Comparison of ENCODE assay signal across 13 cellular contexts in genomic region chr10:90865400-90865799, GRCh38. TPM values are rescaled to one million over a fixed set of nuclear protein-coding genes. Genes with fewer than 3 reads are reported as not detected.
A peak's percentile ranks its signal among the peaks of the same experiment; 100 is the strongest.
DNase-seq lines count a peak whose midpoint lies in the region; ATAC-seq and TF ChIP-seq lines count a peak whose summit lies in the region.
"Had no signal": no experiment of that assay in that cellular context is flagged by ENCODE, and none has a peak within 500 bp of the region (broad histone marks: within the 10 kb centered on the region; RNA-seq: fewer than 3 reads in every experiment).

No MANE protein-coding gene starts in this region.

- no peak overlapping the region for H3K4me3 Mint-ChIP-seq in glutamatergic neuron (ENCODE audit: unreplicated experiment)
- H3K4me3 Mint-ChIP-seq: activated naive CD4-positive, alpha-beta T cell treated with anti-CD3 and anti-CD28 coated beads, Interleukin-2, amount 50 U/mL, for 24 hours; naive thymus-derived CD8-positive, alpha-beta T cell had no signal

- TF ChIP-seq CTCF in AG10803 (conservative IDR thresholded peaks at IDR 0.05; ENCODE audit: low read length): peak; percentile 56
- peak; percentile 22 for TF ChIP-seq CTCF in GM13976 (IDR thresholded peaks at IDR 0.05; ENCODE audit: borderline replicate concordance, control extremely low read depth, extremely low read depth, insufficient read depth, missing control alignments)
- TF ChIP-seq CTCF in glutamatergic neuron (IDR thresholded peaks at IDR 0.05; ENCODE audit: partially characterized antibody, unreplicated experiment): peak; percentile 25

- ATAC-seq in SK-N-SH treated with all-trans-retinoic acid at 6 μM for 48 hours: peak; percentile 61; the same call in 2 of the 3 replicates
- no peak for ATAC-seq in stimulated activated naive CD8-positive, alpha-beta T cell treated with anti-CD3 and anti-CD28 coated beads, Interleukin-15, Interleukin-2, amounts not matched to agents 100 U/mL and 50 U/mL, for 24 hours
- ATAC-seq: naive thymus-derived CD8-positive, alpha-beta T cell had no signal

- H3K27ac Mint-ChIP-seq in glutamatergic neuron (ENCODE audit: unreplicated experiment): no peak overlapping the region
- H3K27ac Mint-ChIP-seq: activated naive CD4-positive, alpha-beta T cell treated with anti-CD3 and anti-CD28 coated beads, Interleukin-2, amount 50 U/mL, for 24 hours; naive thymus-derived CD8-positive, alpha-beta T cell had no signal

- H3K27me3 Mint-ChIP-seq in glutamatergic neuron (ENCODE audit: unreplicated experiment): peaks cover 1% of the 10 kb centered on the region

- DNase-seq in AG10803 (ENCODE audit: low read depth) (peak; percentile 21), GM13976 (ENCODE audit: low spot score) (no peak), glutamatergic neuron (no peak), activated gamma-delta T cell (lab: John Stamatoyannopoulos, UW) (no peak), GOT3 (lab: John Stamatoyannopoulos, UW) (no peak), NCI-H1694 (lab: John Stamatoyannopoulos, UW) (no peak)
- DNase-seq in stimulated activated naive CD8-positive, alpha-beta T cell treated with anti-CD3 and anti-CD28 coated beads, Interleukin-15, Interleukin-2, amounts not matched to agents 100 U/mL and 50 U/mL, for 24 hours: no peak
- DNase-seq: GDM1; naive thymus-derived CD8-positive, alpha-beta T cell; NCI-H446; stimulated activated CD4-positive, alpha-beta T cell treated with anti-CD3 and anti-CD28 coated beads, Interleukin-4, amount 100 ng/mL, for 4 hours had no signal

- in situ Hi-C loops in GM13976 (cut with MboI; ENCODE audit: low sequenced_read_pairs, unreplicated experiment): loop anchor here (10.0 to 25.0 kb wide), 2 partner anchors 101 to 1078 kb away; no protein-coding TSS in a partner anchor

- H3K36me3 Mint-ChIP-seq in glutamatergic neuron (ENCODE audit: unreplicated experiment): no peaks in the 10 kb centered on the region
- H3K36me3 Mint-ChIP-seq: activated naive CD4-positive, alpha-beta T cell treated with anti-CD3 and anti-CD28 coated beads, Interleukin-2, amount 50 U/mL, for 24 hours had no signal

- no peaks in the 10 kb centered on the region for H3K4me1 Mint-ChIP-seq in glutamatergic neuron (ENCODE audit: low read depth, unreplicated experiment)
- H3K4me1 Mint-ChIP-seq: activated naive CD4-positive, alpha-beta T cell treated with anti-CD3 and anti-CD28 coated beads, Interleukin-2, amount 50 U/mL, for 24 hours; naive thymus-derived CD8-positive, alpha-beta T cell had no signal

- no peaks in the 10 kb centered on the region for H3K9me3 Mint-ChIP-seq in glutamatergic neuron (ENCODE audit: unreplicated experiment)
- H3K9me3 Mint-ChIP-seq: activated naive CD4-positive, alpha-beta T cell treated with anti-CD3 and anti-CD28 coated beads, Interleukin-2, amount 50 U/mL, for 24 hours had no signal

- H3K4me3 ChIP-seq in AG10803 (ENCODE audit: low read length): no peak overlapping the region

TF ChIP-seq in SK-N-SH treated with all-trans-retinoic acid at 6 μM for 48 hours, 23 proteins besides CTCF, POLR2A, EP300 and RAD21:
- no peak for TF ChIP-seq OSR1 (CRISPR knock-in tag; IDR thresholded peaks at IDR 0.05)
- TF ChIP-seq PPARA (CRISPR knock-in tag; IDR thresholded peaks at IDR 0.05; ENCODE audit: borderline replicate concordance): no peak
- no peak for TF ChIP-seq TCF4 (CRISPR knock-in tag; IDR thresholded peaks at IDR 0.05; ENCODE audit: borderline replicate concordance)
- TF ChIP-seq ISL1 (CRISPR knock-in tag; IDR thresholded peaks at IDR 0.05): no peak
- TF ChIP-seq POU6F1 (CRISPR knock-in tag; IDR thresholded peaks at IDR 0.05; ENCODE audit: borderline replicate concordance, low read depth): no peak
- no peak for TF ChIP-seq BACH2 (CRISPR knock-in tag; IDR thresholded peaks at IDR 0.05; ENCODE audit: borderline replicate concordance)
- TF ChIP-seq GLIS3 (CRISPR knock-in tag; IDR thresholded peaks at IDR 0.05): no peak
- no peak for TF ChIP-seq TOX (CRISPR knock-in tag; IDR thresholded peaks at IDR 0.05; ENCODE audit: borderline replicate concordance)
- TF ChIP-seq TSHZ2 (CRISPR knock-in tag; IDR thresholded peaks at IDR 0.05): no peak
- no peak for TF ChIP-seq CSDC2 (CRISPR knock-in tag; IDR thresholded peaks at IDR 0.05)
- TF ChIP-seq, protein P1, sequence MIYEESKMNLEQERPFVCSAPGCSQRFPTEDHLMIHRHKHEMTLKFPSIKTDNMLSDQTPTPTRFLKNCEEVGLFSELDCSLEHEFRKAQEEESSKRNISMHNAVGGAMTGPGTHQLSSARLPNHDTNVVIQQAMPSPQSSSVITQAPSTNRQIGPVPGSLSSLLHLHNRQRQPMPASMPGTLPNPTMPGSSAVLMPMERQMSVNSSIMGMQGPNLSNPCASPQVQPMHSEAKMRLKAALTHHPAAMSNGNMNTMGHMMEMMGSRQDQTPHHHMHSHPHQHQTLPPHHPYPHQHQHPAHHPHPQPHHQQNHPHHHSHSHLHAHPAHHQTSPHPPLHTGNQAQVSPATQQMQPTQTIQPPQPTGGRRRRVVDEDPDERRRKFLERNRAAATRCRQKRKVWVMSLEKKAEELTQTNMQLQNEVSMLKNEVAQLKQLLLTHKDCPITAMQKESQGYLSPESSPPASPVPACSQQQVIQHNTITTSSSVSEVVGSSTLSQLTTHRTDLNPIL (CRISPR knock-in tag; IDR thresholded peaks at IDR 0.05; ENCODE audit: low read depth): no peak
- TF ChIP-seq ZC3H10 (CRISPR knock-in tag; IDR thresholded peaks at IDR 0.05): no peak
- no peak for TF ChIP-seq ESRRG (CRISPR knock-in tag; IDR thresholded peaks at IDR 0.05)

RNA-seq across cellular contexts. Expression of gene RPP30, which starts 6.4 kb away (rescaled TPM):
- 31.5 TPM for total RNA-seq in glutamatergic neuron (ENCODE audit: unreplicated experiment)

RNA-seq across cellular contexts. Expression of gene HTR7, which starts 7.6 kb away (rescaled TPM):
- 13.3 TPM for total RNA-seq in glutamatergic neuron (ENCODE audit: unreplicated experiment)
- total RNA-seq: naive thymus-derived CD8-positive, alpha-beta T cell had no signal

RNA-seq across cellular contexts. Expression of gene ANKRD1, which starts 55.5 kb away (rescaled TPM):
- not detected for total RNA-seq in glutamatergic neuron (ENCODE audit: unreplicated experiment)
- total RNA-seq: naive thymus-derived CD8-positive, alpha-beta T cell had no signal
